Comparison of ENCODE assay signal across 27 cellular contexts in the genomic region with DNA sequence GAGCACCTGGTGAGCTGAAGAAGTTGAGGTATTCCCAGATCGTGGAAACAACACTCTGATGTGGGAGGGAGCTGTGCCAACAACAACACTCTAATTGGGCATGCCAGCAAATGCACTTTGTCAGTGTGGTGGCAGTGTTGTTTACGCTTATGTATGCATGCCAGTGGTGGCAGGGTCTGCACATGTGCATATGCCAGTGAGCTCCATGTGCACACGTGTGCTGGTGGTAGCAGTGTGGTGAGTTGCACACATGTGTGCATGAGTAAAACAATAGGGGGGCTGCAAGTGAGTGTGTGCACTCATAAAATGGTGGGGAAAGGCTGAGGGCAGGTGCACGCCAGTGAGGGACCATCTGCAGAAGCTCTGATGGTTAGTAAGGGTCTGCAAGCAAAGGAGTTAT.
"Had no signal": no experiment of that assay in that cellular context is flagged by ENCODE, and none has a peak within 500 bp of the region (broad histone marks: within the 10 kb centered on the region; RNA-seq: fewer than 3 reads in every experiment).

No MANE protein-coding gene starts in this region.

- H3K36me3 ChIP-seq: ascending aorta had no signal

- H3K27ac ChIP-seq: ascending aorta, VCaP had no signal

- FAIRE-seq: TTC549 had no signal

- H3K4me1 ChIP-seq: ascending aorta had no signal

- ATAC-seq: activated CD8-positive, alpha-beta T cell treated with anti-CD3 and anti-CD28 coated beads for 36 hours; activated naive CD8-positive, alpha-beta T cell treated with anti-CD3 and anti-CD28 coated beads, Interleukin-2, amount 50 U/mL, for 24 hours had no signal

- H3K9me3 ChIP-seq: ascending aorta had no signal

- DNase-seq: activated B cell treated with CpG ODN at 0.5 μM for 24 hours; activated CD4-positive, alpha-beta memory T cell treated with anti-CD3 and anti-CD28 coated beads for 36 hours; activated CD4-positive, alpha-beta T cell treated with anti-CD3 and anti-CD28 coated beads for 4 hours; activated CD4-positive, alpha-beta T cell treated with anti-CD3 and anti-CD28 coated beads, Interleukin-2, amount 10 ng/mL, durations not matched to agents 24 days and 14 days; activated CD4-positive, alpha-beta T cell treated with anti-CD3 and anti-CD28 coated beads, Interleukin-2, amount 50 U/mL, for 1 hour; activated CD4-positive, alpha-beta T cell treated with anti-CD3 and anti-CD28 coated beads, Interleukin-2, amount 50 U/mL, for 4 hours; activated CD4-positive, CD25-positive, alpha-beta regulatory T cell treated with anti-CD3 and anti-CD28 coated beads, Interleukin-2, amount 50 U/mL, for 72 hours; activated CD8-positive, alpha-beta memory T cell treated with anti-CD3 and anti-CD28 coated beads, Interleukin-2, amount 50 U/mL, for 4 hours; activated CD8-positive, alpha-beta T cell treated with anti-CD3 and anti-CD28 coated beads for 36 hours; activated effector memory CD4-positive, alpha-beta T cell treated with Interleukin-2 at 50 U/mL for 16 hours; activated gamma-delta T cell; activated naive CD4-positive, alpha-beta T cell treated with anti-CD3 and anti-CD28 coated beads, Interleukin-2, amount 10 ng/mL, durations not matched to agents 7 days and 5 days; activated naive CD4-positive, alpha-beta T cell treated with Interleukin-2 at 50 U/mL for 16 hours; activated naive CD8-positive, alpha-beta T cell treated with anti-CD3 and anti-CD28 coated beads, Interleukin-2, amount 10 ng/mL, durations not matched to agents 7 days and 5 days; activated naive CD8-positive, alpha-beta T cell treated with anti-CD3 and anti-CD28 coated beads, Interleukin-2, amount 50 U/mL, for 24 hours; activated T-cell treated with anti-CD3 and anti-CD28 coated beads for 4 hours; activated T-cell treated with anti-CD3 and anti-CD28 coated beads, Interleukin-2, amount 50 U/mL, for 1 hour; activated T-cell treated with anti-CD3 and anti-CD28 coated beads, Interleukin-2, amount 50 U/mL, for 48 hours; amygdala; anterior cingulate cortex; central memory CD4-positive, alpha-beta T cell; T-helper 1 cell; T-helper 2 cell; T-helper 9 cell had no signal

- H3K4me3 ChIP-seq: ascending aorta had no signal

- H3K27me3 ChIP-seq: ascending aorta had no signal
